8 cellular contexts compared by ENCODE assay signal in the genomic region with DNA sequence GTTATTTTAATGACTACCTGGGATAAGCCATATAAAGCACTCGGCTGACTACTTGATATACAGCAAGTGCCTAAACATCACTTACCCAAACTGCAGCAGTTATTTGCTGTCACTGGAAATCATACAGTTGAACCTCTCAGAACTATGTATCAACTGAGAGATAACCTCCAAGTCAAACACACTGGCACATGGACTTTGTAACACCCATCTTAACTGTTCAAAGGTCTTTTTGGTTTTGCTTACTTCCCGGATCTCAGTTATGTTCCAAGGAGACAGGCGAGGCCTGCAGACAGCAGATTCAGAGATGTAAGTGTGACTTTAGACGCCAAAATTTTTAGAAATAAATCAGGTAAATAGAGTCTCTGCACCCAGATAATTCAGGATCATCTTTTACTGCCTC. TPM values are rescaled to one million over a fixed set of nuclear protein-coding genes. Genes with fewer than 3 reads are reported as not detected.
A peak's percentile ranks its signal among the peaks of the same experiment; 100 is the strongest.
DNase-seq lines count a peak whose midpoint lies in the region; ATAC-seq, FAIRE-seq and TF ChIP-seq lines count a peak whose summit lies in the region.

No MANE protein-coding gene starts in this region.

- H2AFZ ChIP-seq in H1 (ENCODE audit: low read length), result no peak overlapping the region
- no peak overlapping the region for H2AFZ ChIP-seq in neural progenitor cell (replicated peaks)

- no peaks in the 10 kb centered on the region for H3K9me3 ChIP-seq in CD8-positive, alpha-beta memory T cell (ENCODE audit: low read length)
- no peaks in the 10 kb centered on the region for H3K9me3 ChIP-seq in NT2/D1 (ENCODE audit: insufficient read depth, low read length)
- H3K9me3 ChIP-seq in H1 (ENCODE audit: insufficient read depth in 2 of 2, low read depth in 1 of 2, low read length in 1 of 2), result no peaks in the 10 kb centered on the region
- no peaks in the 10 kb centered on the region for H3K9me3 ChIP-seq in neural progenitor cell (ENCODE audit: low read depth)
- H3K9me3 ChIP-seq in WERI-Rb-1 (ENCODE audit: severe bottlenecking), result peaks cover 8% of the 10 kb centered on the region

- H3K4ac ChIP-seq in H1 (replicated peaks; ENCODE audit: insufficient read length, low read depth, low read length), result no peak overlapping the region

- TF ChIP-seq CTCF in H1 (IDR thresholded peaks at IDR 0.05; ENCODE audit: control extremely low read depth in 1 of 3, insufficient read depth in 1 of 3, low read depth in 1 of 3, low read length in 3 of 3) (no peak), neural progenitor cell (IDR thresholded peaks at IDR 0.05) (no peak), WERI-Rb-1 (IDR thresholded peaks at IDR 0.05; ENCODE audit: low read depth, low read length) (no peak)

- H4K5ac ChIP-seq in H1 (ENCODE audit: insufficient read length, low read depth, low read length), result no peak overlapping the region

- peaks cover 12% of the 10 kb centered on the region for H3F3A ChIP-seq in neural progenitor cell (ENCODE audit: low read depth)

- peaks cover 0 to 36% (median 5%) of the 10 kb centered on the region in 3 donors for H3K36me3 Mint-ChIP-seq in CD8-positive, alpha-beta memory T cell
- peaks cover 13% of the 10 kb centered on the region for H3K36me3 Mint-ChIP-seq in neural progenitor cell

- no peak for ATAC-seq in GM21717 (IDR thresholded peaks at IDR 0.05; ENCODE audit: unreplicated experiment)
- ATAC-seq in HG03175 (IDR thresholded peaks at IDR 0.05; ENCODE audit: unreplicated experiment), result no peak

- CTCF ChIA-PET in CD8-positive, alpha-beta memory T cell (lab: Charles Lee), result no interaction called here
- CTCF ChIA-PET in H1 (lab: Charles Lee; ENCODE audit: partially characterized antibody), result no interaction called here

- H4K91ac ChIP-seq in H1 (replicated peaks; ENCODE audit: insufficient read length, low read length), result no peak overlapping the region

- no peak overlapping the region for H2BK12ac ChIP-seq in H1 (ENCODE audit: low read depth, low read length)

- H3K27ac Mint-ChIP-seq in CD8-positive, alpha-beta memory T cell, result peak overlapping the region in 5 of 8 donors; percentile 66 to 96 (median 95)
- H3K27ac Mint-ChIP-seq in neural progenitor cell, result no peak overlapping the region

- H3K27ac ChIP-seq in CD8-positive, alpha-beta memory T cell (ENCODE audit: low read depth, low read length), result peak overlapping the region; percentile 81
- H3K27ac ChIP-seq in H1 (ENCODE audit: low read depth, low read length) (no peak overlapping the region), neural progenitor cell (no peak overlapping the region), WERI-Rb-1 (no peak overlapping the region)

- no peak overlapping the region for H3K14ac ChIP-seq in H1 (ENCODE audit: insufficient read length)

- H3K79me2 ChIP-seq in H1 (ENCODE audit: control insufficient read depth in 1 of 2, insufficient read depth in 2 of 2, low read length in 2 of 2) (peaks cover 0 to 56% of the 10 kb centered on the region in 2 experiments; a peak in 3 of 4 replicates), neural progenitor cell (ENCODE audit: low read depth) (peaks cover 65% of the 10 kb centered on the region)

- no peaks in the 10 kb centered on the region for H3K27me3 ChIP-seq in CD8-positive, alpha-beta memory T cell (ENCODE audit: insufficient read depth, low read length, poor library complexity, severe bottlenecking)
- H3K27me3 ChIP-seq in NT2/D1 (ENCODE audit: insufficient read depth, insufficient read length) (no peaks in the 10 kb centered on the region), H1 (replicated peaks in 1 of 4; ENCODE audit: control insufficient read depth in 3 of 4, extremely low read depth in 1 of 4, insufficient read depth in 3 of 4, low read length in 3 of 4) (peaks cover 0 to 3% (median 0%) of the 10 kb centered on the region in 4 experiments; a peak in 1 of 7 replicates), neural progenitor cell (no peaks in the 10 kb centered on the region), WERI-Rb-1 (ENCODE audit: insufficient read depth, low read depth, severe bottlenecking) (no peaks in the 10 kb centered on the region)

- no peak for TF ChIP-seq POLR2A in H1 (IDR thresholded peaks at IDR 0.05; ENCODE audit: control extremely low read depth in 1 of 2, low read depth in 2 of 2, low read length in 2 of 2)

- H3K27me3 Mint-ChIP-seq in CD8-positive, alpha-beta memory T cell, result no peaks in the 10 kb centered on the region
- no peaks in the 10 kb centered on the region for H3K27me3 Mint-ChIP-seq in neural progenitor cell (ENCODE audit: insufficient read depth, low read depth)

- peak overlapping the region; percentile 3 to 70; a peak in 1 of 4 replicates for H3K4me2 ChIP-seq in H1 (ENCODE audit: insufficient read depth in 1 of 2, low read depth in 2 of 2, low read length in 2 of 2)
- peak overlapping the region; percentile 85 for H3K4me2 ChIP-seq in neural progenitor cell

- no peak for FAIRE-seq in H1 (lab: Jason Lieb, UNC)

- H3K4me3 ChIP-seq in CD8-positive, alpha-beta memory T cell (ENCODE audit: low read length), result no peak overlapping the region
- H3K4me3 ChIP-seq in NT2/D1 (ENCODE audit: insufficient read length, low read depth) (peak overlapping the region; percentile 94), H1 (ENCODE audit: extremely low read depth in 1 of 4, insufficient read depth in 2 of 4, low read depth in 3 of 4, low read length in 4 of 4) (peak overlapping the region in 1 of 4 experiments; percentile 100; a peak in 1 of 8 replicates), neural progenitor cell (no peak overlapping the region), WERI-Rb-1 (ENCODE audit: low read depth, low read length) (no peak overlapping the region)

- TF ChIP-seq RAD21 in H1 (IDR thresholded peaks at IDR 0.05 in 1 of 2, conservative IDR thresholded peaks at IDR 0.05 in 1 of 2; ENCODE audit: low read depth in 2 of 2, low read length in 2 of 2), result no peak

- peak overlapping the region; percentile 96 to 98 (median 97) for H3K4me3 Mint-ChIP-seq in CD8-positive, alpha-beta memory T cell
- H3K4me3 Mint-ChIP-seq in neural progenitor cell, result peak overlapping the region; percentile 98

- H2BK20ac ChIP-seq in H1 (ENCODE audit: low read length), result no peak overlapping the region

- H3K9me3 Mint-ChIP-seq in CD8-positive, alpha-beta memory T cell, result no peaks in the 10 kb centered on the region
- peaks cover 7% of the 10 kb centered on the region for H3K9me3 Mint-ChIP-seq in neural progenitor cell

- H3K18ac ChIP-seq in H1 (ENCODE audit: extremely low read depth, low read length), result no peak overlapping the region

- no peak overlapping the region for H2BK120ac ChIP-seq in H1 (replicated peaks; ENCODE audit: low read depth, low read length)

- H3K9ac ChIP-seq in NT2/D1 (ENCODE audit: insufficient read length, low read depth) (peak overlapping the region; percentile 36), H1 (replicated peaks in 1 of 4; ENCODE audit: extremely low read depth in 1 of 4, low read depth in 3 of 4, low read length in 3 of 4) (no peak overlapping the region), neural progenitor cell (no peak overlapping the region)

- peaks cover 56 to 71% (median 66%) of the 10 kb centered on the region in 3 donors for H3K4me1 Mint-ChIP-seq in CD8-positive, alpha-beta memory T cell
- peaks cover 7% of the 10 kb centered on the region for H3K4me1 Mint-ChIP-seq in neural progenitor cell

- no peak overlapping the region for H2AK5ac ChIP-seq in H1 (ENCODE audit: low read depth, low read length)

- POLR2A ChIA-PET in CD8-positive, alpha-beta memory T cell (lab: Charles Lee), result no interaction called here
- POLR2A ChIA-PET in H1 (lab: Charles Lee; ENCODE audit: partially characterized antibody), result no interaction called here

- H3K79me1 ChIP-seq in H1 (ENCODE audit: low read depth, low read length), result peaks cover 5% of the 10 kb centered on the region

- no peak overlapping the region for H4K8ac ChIP-seq in H1 (ENCODE audit: extremely low read depth, insufficient read depth, low read length)

- no peak overlapping the region for H3K23ac ChIP-seq in H1 (ENCODE audit: insufficient read length)

- no peak overlapping the region for H3K56ac ChIP-seq in H1 (replicated peaks; ENCODE audit: insufficient read length, low read depth, low read length)

- H3K23me2 ChIP-seq in H1 (ENCODE audit: low read depth, low read length), result 0 out of 2 replicates have a peak, but pooled peaks cover 3% of the 10 kb centered on the region

- peaks cover 36% of the 10 kb centered on the region for H3K4me1 ChIP-seq in CD8-positive, alpha-beta memory T cell (ENCODE audit: insufficient read depth, low read length)
- peaks cover 2% of the 10 kb centered on the region for H3K4me1 ChIP-seq in NT2/D1 (ENCODE audit: insufficient read depth, insufficient read length)
- peaks cover 0 to 3% (median 0%) of the 10 kb centered on the region in 4 experiments; a peak in 1 of 7 replicates for H3K4me1 ChIP-seq in H1 (replicated peaks in 1 of 4; ENCODE audit: control insufficient read depth in 3 of 4, insufficient read depth in 4 of 4, low read length in 3 of 4)
- H3K4me1 ChIP-seq in neural progenitor cell, result no peaks in the 10 kb centered on the region

- no peak for TF ChIP-seq EP300 in H1 (IDR thresholded peaks at IDR 0.05; ENCODE audit: borderline replicate concordance in 1 of 2, low read depth in 2 of 2, low read length in 2 of 2)

- H3K36me3 ChIP-seq in CD8-positive, alpha-beta memory T cell (ENCODE audit: insufficient read depth, low read length), result no peaks in the 10 kb centered on the region
- H3K36me3 ChIP-seq in NT2/D1 (ENCODE audit: insufficient read depth, insufficient read length, low read length) (peaks cover 45% of the 10 kb centered on the region), H1 (ENCODE audit: control insufficient read depth in 2 of 4, insufficient read depth in 4 of 4, low read length in 3 of 4) (peaks cover 0 to 9% (median 0%) of the 10 kb centered on the region in 4 experiments; a peak in 1 of 8 replicates), neural progenitor cell (no peaks in the 10 kb centered on the region), WERI-Rb-1 (peaks cover 41% of the 10 kb centered on the region)

- no peak for DNase-seq in CD8-positive, alpha-beta memory T cell
- DNase-seq in NT2/D1 (ENCODE audit: low read depth, low spot score), result no peak
- DNase-seq in H1 (ENCODE audit: low read depth in 1 of 2, low spot score in 2 of 2), result no peak
- DNase-seq in neural progenitor cell (ENCODE audit: low spot score), result no peak
- no peak for DNase-seq in COLO668 (lab: John Stamatoyannopoulos, UW; ENCODE audit: unreplicated experiment)
- DNase-seq in WERI-Rb-1, result no peak

- no peak overlapping the region for H2BK5ac ChIP-seq in H1 (ENCODE audit: low read depth, low read length)

- 90% methylated on average over 4 of the region's 4 CpGs; no CpG with 5 or more reads in 1 of the 2 experiments for WGBS in H1 (ENCODE audit: extremely low coverage in 1 of 2, insufficient coverage in 1 of 2, insufficient read length in 1 of 2, insufficient replicate concordance in 2 of 2, low coverage in 1 of 2, low lambda C conversion rate in 2 of 2, missing lambda C conversion rate in 1 of 2), 2 experiments

- H4K20me1 ChIP-seq in H1 (replicated peaks in 1 of 2; ENCODE audit: control insufficient read depth in 1 of 2, insufficient read depth in 2 of 2, low read length in 2 of 2) (peaks cover 6 to 13% of the 10 kb centered on the region in 2 experiments), neural progenitor cell (ENCODE audit: low read depth) (peaks cover 53% of the 10 kb centered on the region)

- no peak overlapping the region for H2BK15ac ChIP-seq in H1 (ENCODE audit: low read length)

RNA-seq across cellular contexts. Expression of a gene that starts 1.6 kb away (rescaled TPM):
- total RNA-seq in CD8-positive, alpha-beta memory T cell, result 10 to 100 TPM; 67.7 to 68.9 TPM
- polyA plus RNA-seq in CD8-positive, alpha-beta memory T cell, result 51.3 TPM
- total RNA-seq in H1 (2021; fragmentation: NEBNext Ultra II Directional; extraction: Animal tissue kit (Norgen Biotek cat#: 25700)), result 75.3 and 82.9 TPM in 2 replicates
- 54.1 and 66.8 TPM in 2 replicates for polyA plus RNA-seq in H1 (2011; rRNA removed)
- 48.6 TPM for polyA plus RNA-seq in H1 (2011; cell fraction: cytosol; rRNA removed)
- polyA plus RNA-seq in H1 (2011; cell fraction: nucleus; rRNA removed), result 21.9 TPM
- 45.3 to 54.2 TPM (median 47.7 TPM) in 4 replicates for polyA plus RNA-seq in H1 (2012, experiment 1 of 2)
- polyA plus RNA-seq in H1 (2012, experiment 2 of 2), result 35.5 TPM
- polyA plus RNA-seq in H1 (2013, experiment 1 of 2), result 79.4 TPM
- polyA plus RNA-seq in H1 (2013, experiment 2 of 2), result 94.5 TPM
- polyA minus RNA-seq in H1 (2011; rRNA and poly(A)+ RNA removed), result 57.5 and 65.0 TPM in 2 replicates
- 36.8 TPM for polyA minus RNA-seq in H1 (2011; cell fraction: cytosol; rRNA and poly(A)+ RNA removed)
- 25.1 TPM for polyA minus RNA-seq in H1 (2011; cell fraction: nucleus; rRNA and poly(A)+ RNA removed)
- 73.4 and 87.6 TPM in 2 replicates for total RNA-seq in neural progenitor cell (ENCODE audit: low replicate concordance)

RNA-seq across cellular contexts. Expression of a gene that starts 34.6 kb away (rescaled TPM):
- total RNA-seq in CD8-positive, alpha-beta memory T cell, result 10 to 100 TPM; 16.1 to 16.4 TPM
- 9.7 TPM for polyA plus RNA-seq in CD8-positive, alpha-beta memory T cell
- 22.1 and 27.0 TPM in 2 replicates for total RNA-seq in H1 (2021; fragmentation: NEBNext Ultra II Directional; extraction: Animal tissue kit (Norgen Biotek cat#: 25700))
- polyA plus RNA-seq in H1 (2011; rRNA removed), result 39.6 and 43.3 TPM in 2 replicates
- 26.5 TPM for polyA plus RNA-seq in H1 (2011; cell fraction: cytosol; rRNA removed)
- 48.0 TPM for polyA plus RNA-seq in H1 (2011; cell fraction: nucleus; rRNA removed)
- 22.5 to 29.8 TPM (median 25.0 TPM) in 4 replicates for polyA plus RNA-seq in H1 (2012, experiment 1 of 2)
- 26.1 TPM for polyA plus RNA-seq in H1 (2012, experiment 2 of 2)
- 27.5 TPM for polyA plus RNA-seq in H1 (2013, experiment 1 of 2)
- 25.2 TPM for polyA plus RNA-seq in H1 (2013, experiment 2 of 2)
- 70.6 and 75.3 TPM in 2 replicates for polyA minus RNA-seq in H1 (2011; rRNA and poly(A)+ RNA removed)
- 28.5 TPM for polyA minus RNA-seq in H1 (2011; cell fraction: cytosol; rRNA and poly(A)+ RNA removed)
- 69.8 TPM for polyA minus RNA-seq in H1 (2011; cell fraction: nucleus; rRNA and poly(A)+ RNA removed)
- 28.0 and 36.1 TPM in 2 replicates for total RNA-seq in neural progenitor cell (ENCODE audit: low replicate concordance)
